1 cellular context compared by ENCODE assay signal in genomic region chr15:90954712-90955671, GRCh38.
TF ChIP-seq lines count a peak whose summit lies in the region.

RCCD1 (plus strand) TSS chr15:90954884; CDS start chr15:90956735, 1,851 bp downstream.

TF ChIP-seq in K562, 482 proteins besides CTCF, POLR2A, EP300 and RAD21 (continued from another document and continues in another):
- TF ChIP-seq REST (CRISPR knock-in tag; IDR thresholded peaks at IDR 0.05; ENCODE audit: low read depth) (peak; percentile 82), CSDE1 (IDR thresholded peaks at IDR 0.05) (0 out of 4 replicates have a peak, but pooled peaks of 1 of the 2 experiments have one; percentile 60), MXI1 (IDR thresholded peaks at IDR 0.05; ENCODE audit: low read depth, low read length) (peak; percentile 58; the same call in 1 of the 2 replicates), PKNOX1 (IDR thresholded peaks at IDR 0.05) (peak; percentile 4; the same call in 1 of the 2 replicates), NCOR1 (IDR thresholded peaks at IDR 0.05) (peak; percentile 39), NCOA4 (IDR thresholded peaks at IDR 0.05; ENCODE audit: partially characterized antibody) (no peak), KDM1A (IDR thresholded peaks at IDR 0.05) (peak; percentile 37 to 80; a peak in 3 of 4 replicates), ZNF282 (CRISPR knock-in tag; IDR thresholded peaks at IDR 0.05) (peak; percentile 27; the same call in 1 of the 2 replicates), THRA (IDR thresholded peaks at IDR 0.05) (no peak), KDM5B (IDR thresholded peaks at IDR 0.05; ENCODE audit: insufficient replicate concordance, low read depth, low read length) (peak; percentile 94), SUPT5H (IDR thresholded peaks at IDR 0.05) (peak; percentile 89), ATF4 (CRISPR knock-in tag; IDR thresholded peaks at IDR 0.05) (0 out of 2 replicates have a peak, but pooled peaks have one; percentile 19), TBP (optimal IDR thresholded peaks at IDR 0.05; ENCODE audit: low read depth, low read length) (peak; percentile 68), NR2C2 (CRISPR knock-in tag; IDR thresholded peaks at IDR 0.05) (peak; percentile 75; the same call in 1 of the 2 replicates), NR2C2 (tag; IDR thresholded peaks at IDR 0.05) (peak; percentile 70), AFF4 (CRISPR knock-in tag; IDR thresholded peaks at IDR 0.05) (peak; percentile 98), MCM3 (IDR thresholded peaks at IDR 0.05) (no peak), ZSCAN32 (CRISPR knock-in tag; IDR thresholded peaks at IDR 0.05) (no peak; the same call in 1 of the 2 replicates), BRCA1 (IDR thresholded peaks at IDR 0.05) (no peak), BRCA1 (CRISPR knock-in tag; IDR thresholded peaks at IDR 0.05) (no peak), ATF1 (CRISPR knock-in tag; IDR thresholded peaks at IDR 0.05) (no peak; the same call in 1 of the 2 replicates), ATF1 (tag; IDR thresholded peaks at IDR 0.05) (peak; percentile 95), TSHZ1 (CRISPR knock-in tag; IDR thresholded peaks at IDR 0.05) (0 out of 2 replicates have a peak, but pooled peaks have one; percentile 2), RBM17 (IDR thresholded peaks at IDR 0.05; ENCODE audit: borderline replicate concordance, low read depth, low read length) (no peak), MGA (IDR thresholded peaks at IDR 0.05) (peak; percentile 96), CREM (IDR thresholded peaks at IDR 0.05; ENCODE audit: low read depth) (peak; percentile 76), ILF3 (IDR thresholded peaks at IDR 0.05; ENCODE audit: borderline replicate concordance) (peak; percentile 74; the same call in 1 of the 2 replicates), MYC (IDR thresholded peaks at IDR 0.05; ENCODE audit: low read depth, low read length) (peak; percentile 93), MYC (CRISPR knock-in tag; IDR thresholded peaks at IDR 0.05; ENCODE audit: borderline replicate concordance, low read depth) (peak; percentile 96)
